8 cellular contexts compared by ENCODE assay signal in genomic region chr3:195549931-195550519, GRCh38. TPM values are rescaled to one million over a fixed set of nuclear protein-coding genes. Genes with fewer than 3 reads are reported as not detected.
DNase-seq lines count a peak whose midpoint lies in the region; ATAC-seq and TF ChIP-seq lines count a peak whose summit lies in the region.

No MANE protein-coding gene starts in this region.

- POLR2A ChIA-PET in CD4-positive, alpha-beta T cell (lab: Charles Lee), result interaction anchor here (0.6 to 9.6 kb wide), 23 partner anchors 8 to 967 kb away, joined by 3 to 202 read pairs (median 6); partner anchors contain the start of genes ACAP2, LSG1, PPP1R2 and TNK2

- intact Hi-C loops in CD4-positive, alpha-beta T cell (cut with DNase I, micrococcal nuclease), result loop anchor here (1.0 to 10.0 kb wide), 8 partner anchors 8 to 1065 kb away; partner anchors contain the start of genes ATP13A3 (in 1 of the 2), LSG1 (in 1 of the 2) and TNK2 (in 1 of the 2)

- H3K27me3 ChIP-seq in CD4-positive, alpha-beta T cell (ENCODE audit: control insufficient read depth, insufficient read depth, low read length), result no peaks in the 10 kb centered on the region

- CTCF ChIA-PET in CD4-positive, alpha-beta T cell (lab: Charles Lee), result interaction anchor here (0.6 to 3.0 kb wide), 5 partner anchors 9 to 301 kb away, joined by 3 to 12 read pairs (median 4); partner anchors contain the start of gene XXYLT1

- DNase-seq in CD4-positive, alpha-beta T cell, result peak; percentile 69 to 87 (median 76)
- DNase-seq in activated CD4-positive, CD25-positive, alpha-beta regulatory T cell treated with anti-CD3 and anti-CD28 coated beads, Interleukin-2, amount 50 U/mL, for 72 hours, result peak; percentile 62
- DNase-seq in effector memory CD8-positive, alpha-beta T cell, result peak; percentile 72 to 75 (median 75)
- peak; percentile 67 for DNase-seq in stimulated activated CD8-positive, alpha-beta memory T cell treated with anti-CD3 and anti-CD28 coated beads, Interleukin-4, amount 100 ng/mL, for 24 hours (ENCODE audit: low read depth)
- no peak for DNase-seq in NCI-H446 treated with DMSO at 0.1 percent for 48 hours (lab: John Stamatoyannopoulos, UW)
- no peak for DNase-seq in GDM1 (lab: John Stamatoyannopoulos, UW)
- DNase-seq in HuH-7 (ENCODE audit: low spot score), result no peak

- peak overlapping the region; percentile 83 for H3K4me3 Mint-ChIP-seq in CD4-positive, alpha-beta T cell
- H3K4me3 Mint-ChIP-seq in effector memory CD8-positive, alpha-beta T cell, result peak overlapping the region; percentile 69 to 79

- no peaks in the 10 kb centered on the region for H3K9me3 Mint-ChIP-seq in CD4-positive, alpha-beta T cell
- no peaks in the 10 kb centered on the region for H3K9me3 Mint-ChIP-seq in effector memory CD8-positive, alpha-beta T cell

- H3K36me3 Mint-ChIP-seq in CD4-positive, alpha-beta T cell (ENCODE audit: low read depth), result no peaks in the 10 kb centered on the region
- H3K36me3 Mint-ChIP-seq in effector memory CD8-positive, alpha-beta T cell (ENCODE audit: insufficient read depth), result peaks cover 11% of the 10 kb centered on the region

- TF ChIP-seq CTCF in CD4-positive, alpha-beta T cell (IDR thresholded peaks at IDR 0.05), result no peak

- peak overlapping the region; percentile 81 for H3K27ac ChIP-seq in CD4-positive, alpha-beta T cell (ENCODE audit: low read depth, low read length)

- no peaks in the 10 kb centered on the region for H3K27me3 Mint-ChIP-seq in CD4-positive, alpha-beta T cell
- H3K27me3 Mint-ChIP-seq in effector memory CD8-positive, alpha-beta T cell, result no peaks in the 10 kb centered on the region

- peak; percentile 78 for ATAC-seq in CD4-positive, alpha-beta T cell (ENCODE audit: poor library complexity)
- ATAC-seq in HG02610 (IDR thresholded peaks at IDR 0.05; ENCODE audit: unreplicated experiment), result peak; percentile 44
- ATAC-seq in effector memory CD8-positive, alpha-beta T cell (replicated peaks), result peak; percentile 85

- peaks cover 93% of the 10 kb centered on the region for H3K4me1 Mint-ChIP-seq in CD4-positive, alpha-beta T cell (ENCODE audit: low read depth)
- peaks cover 54 to 61% of the 10 kb centered on the region in 2 donors for H3K4me1 Mint-ChIP-seq in effector memory CD8-positive, alpha-beta T cell (ENCODE audit: low read depth in 2 of 2)

- no peaks in the 10 kb centered on the region for H3K9me3 ChIP-seq in CD4-positive, alpha-beta T cell (ENCODE audit: control insufficient read depth, low read length)

- peak overlapping the region; percentile 93 for H3K27ac Mint-ChIP-seq in CD4-positive, alpha-beta T cell
- H3K27ac Mint-ChIP-seq in effector memory CD8-positive, alpha-beta T cell, result peak overlapping the region; percentile 87 to 96

RNA-seq across cellular contexts. Expression of gene PPP1R2, which starts 6.9 kb away (rescaled TPM):
- 100 to 1,000 TPM; 205 to 210 TPM for total RNA-seq in CD4-positive, alpha-beta T cell

RNA-seq across cellular contexts. Expression of gene APOD, which starts 33.7 kb away (rescaled TPM):
- total RNA-seq in CD4-positive, alpha-beta T cell, result not detected

Comparison
In these comparisons a context has a peak if more than half of its experiments do, and no peak if none do; other contexts are left out.
1. DNase-seq: peak in CD4-positive, alpha-beta T cell (10 of 10), activated CD4-positive, CD25-positive, alpha-beta regulatory T cell treated with anti-CD3 and anti-CD28 coated beads, Interleukin-2, amount 50 U/mL, for 72 hours (single experiment), effector memory CD8-positive, alpha-beta T cell (3 of 3) and stimulated activated CD8-positive, alpha-beta memory T cell treated with anti-CD3 and anti-CD28 coated beads, Interleukin-4, amount 100 ng/mL, for 24 hours (single experiment); none in NCI-H446 treated with DMSO at 0.1 percent for 48 hours (single experiment), GDM1 (single experiment) and HuH-7 (single experiment).
2. Peak in every context shown above with its lines, with median percentiles within 50 percentile points of each other: ATAC-seq.